ENCODE assay signal across 2 cellular contexts in the genomic region with DNA sequence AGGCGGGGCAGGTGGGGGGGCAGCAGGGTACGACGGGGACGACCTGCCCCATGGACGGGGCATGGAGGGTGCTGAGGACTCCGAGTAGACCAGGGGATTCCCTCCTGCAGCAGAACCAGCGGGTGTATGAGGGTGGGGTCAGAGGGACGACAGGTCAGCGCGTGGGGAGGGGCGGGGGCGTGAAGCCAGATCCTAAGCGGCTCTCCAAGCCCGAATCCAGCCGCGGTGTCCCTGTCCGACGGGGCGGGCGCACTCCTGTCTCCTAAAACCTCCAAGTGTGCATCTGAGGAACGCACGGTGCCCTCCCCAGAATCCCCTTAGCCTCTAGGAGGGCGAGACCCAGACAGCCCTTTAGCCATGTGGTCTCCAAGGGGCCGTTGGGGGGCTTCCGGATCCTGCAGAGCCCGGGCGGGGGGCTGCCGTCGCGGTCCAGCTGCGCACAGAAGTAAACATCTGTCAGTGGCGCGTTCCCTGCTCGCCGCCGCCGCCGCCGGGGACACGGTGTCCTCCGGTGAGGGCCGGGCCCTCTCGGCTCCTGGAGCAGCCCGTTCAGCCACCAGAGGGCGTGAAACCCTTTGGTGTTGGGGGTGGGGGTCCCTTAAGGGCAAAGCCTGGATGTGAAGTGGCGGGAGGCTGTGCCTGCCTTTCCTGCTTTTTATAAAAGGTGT.
TF ChIP-seq lines count a peak whose summit lies in the region.

No MANE protein-coding gene starts in this region.

TF ChIP-seq in GM12891, 5 proteins besides CTCF, POLR2A, EP300 and RAD21:
- no peak for TF ChIP-seq POLR2AphosphoS5 (IDR thresholded peaks at IDR 0.05; ENCODE audit: low read depth, low read length)
- TF ChIP-seq SPI1 (IDR thresholded peaks at IDR 0.05; ENCODE audit: low read depth, low read length), result no peak
- no peak for TF ChIP-seq TAF1 (IDR thresholded peaks at IDR 0.05; ENCODE audit: low read depth, low read length)
- TF ChIP-seq POU2F2 (IDR thresholded peaks at IDR 0.05; ENCODE audit: low read depth, low read length), result no peak
- TF ChIP-seq PAX5 (IDR thresholded peaks at IDR 0.05; ENCODE audit: insufficient read depth, low read length, severe bottlenecking), result no peak

TF ChIP-seq in H1, 55 proteins besides CTCF, POLR2A, EP300 and RAD21:
- TF ChIP-seq SP1 (IDR thresholded peaks at IDR 0.05; ENCODE audit: low read depth, low read length), result no peak; the same call in 1 of the 2 replicates
- TF ChIP-seq ASH2L (IDR thresholded peaks at IDR 0.05; ENCODE audit: low read length), result peak; percentile 23
- 0 out of 2 replicates have a peak, but pooled peaks have one; percentile 48 for TF ChIP-seq RXRA (IDR thresholded peaks at IDR 0.05; ENCODE audit: insufficient read depth, low read depth, low read length)
- no peak for TF ChIP-seq RBBP5 (IDR thresholded peaks at IDR 0.05; ENCODE audit: borderline replicate concordance, low read depth, low read length)
- 0 out of 2 replicates have a peak, but pooled peaks have one; percentile 30 for TF ChIP-seq YY1 (IDR thresholded peaks at IDR 0.05; ENCODE audit: low read depth, low read length)
- TF ChIP-seq HDAC2 (IDR thresholded peaks at IDR 0.05; ENCODE audit: borderline replicate concordance in 1 of 2, low read depth in 2 of 2, low read length in 2 of 2), result peak; percentile 19 to 80; a peak in 1 of 4 replicates
- TF ChIP-seq SRF (IDR thresholded peaks at IDR 0.05; ENCODE audit: low read depth, low read length), result no peak
- TF ChIP-seq CBX8 (IDR thresholded peaks at IDR 0.05; ENCODE audit: borderline replicate concordance, low read depth, low read length), result no peak
- TF ChIP-seq, protein P1, sequence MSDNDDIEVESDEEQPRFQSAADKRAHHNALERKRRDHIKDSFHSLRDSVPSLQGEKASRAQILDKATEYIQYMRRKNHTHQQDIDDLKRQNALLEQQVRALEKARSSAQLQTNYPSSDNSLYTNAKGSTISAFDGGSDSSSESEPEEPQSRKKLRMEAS (IDR thresholded peaks at IDR 0.05), result peak; percentile 44
- TF ChIP-seq CREB1 (IDR thresholded peaks at IDR 0.05), result 0 out of 2 replicates have a peak, but pooled peaks have one; percentile 37
- peak; percentile 40 for TF ChIP-seq KDM4A (IDR thresholded peaks at IDR 0.05; ENCODE audit: low read depth, low read length, severe bottlenecking)
